31 cellular contexts compared by ENCODE assay signal in genomic region chr9:122202099-122202498, GRCh38. TPM values are rescaled to one million over a fixed set of nuclear protein-coding genes. Genes with fewer than 3 reads are reported as not detected.
"Had no signal": no experiment of that assay in that cellular context is flagged by ENCODE, and none has a peak within 500 bp of the region (broad histone marks: within the 10 kb centered on the region; RNA-seq: fewer than 3 reads in every experiment).

No MANE protein-coding gene starts in this region.

- DNase-seq: activated CD4-positive, alpha-beta T cell treated with anti-CD3 and anti-CD28 coated beads for 48 hours; activated CD4-positive, alpha-beta T cell treated with anti-CD3 and anti-CD28 coated beads, Interleukin-2, amount 50 U/mL, for 4 hours; activated CD4-positive, CD25-positive, alpha-beta regulatory T cell treated with anti-CD3 and anti-CD28 coated beads, Interleukin-2, amount 50 U/mL, for 72 hours; activated CD8-positive, alpha-beta memory T cell treated with anti-CD3 and anti-CD28 coated beads, Interleukin-2, amount 50 U/mL, for 48 hours; activated CD8-positive, alpha-beta T cell treated with anti-CD3 and anti-CD28 coated beads, Interleukin-2, amount 10 ng/mL, durations not matched to agents 7 days and 5 days; activated effector memory CD4-positive, alpha-beta T cell treated with Interleukin-2 at 50 U/mL for 16 hours; activated naive CD4-positive, alpha-beta T cell; activated T-cell treated with anti-CD3 and anti-CD28 coated beads, Interleukin-2, amount 50 U/mL, for 24 hours; body of pancreas; KG1; NCI-H1092; NCI-H1417; NCI-H1930; NCI-H2171 treated with DMSO at 0.1 percent for 48 hours; NCI-H226; NCI-H526; NCI-H82; SHP77 treated with DMSO at 0.1 percent for 48 hours; T-helper 17 cell; T-helper 9 cell had no signal

- ATAC-seq: activated CD8-positive, alpha-beta T cell treated with anti-CD3 and anti-CD28 coated beads, Interleukin-2, amount 10 ng/mL, durations not matched to agents 7 days and 5 days; body of pancreas; T-helper 17 cell; WTC11 had no signal

- H3K9me3 ChIP-seq: body of pancreas, Peyer's patch had no signal

- H3K4me1 Mint-ChIP-seq: activated naive CD4-positive, alpha-beta T cell treated with anti-CD3 and anti-CD28 coated beads, Interleukin-2, amount 50 U/mL, for 24 hours; IgD-negative memory B cell had no signal

- H3K36me3 ChIP-seq: Peyer's patch had no signal

- H3K27ac Mint-ChIP-seq: activated CD8-positive, alpha-beta T cell treated with anti-CD3 and anti-CD28 coated beads, Interleukin-2, amount 10 ng/mL, durations not matched to agents 7 days and 5 days; activated naive CD4-positive, alpha-beta T cell treated with anti-CD3 and anti-CD28 coated beads, Interleukin-2, amount 50 U/mL, for 24 hours; activated T-cell treated with anti-CD3 and anti-CD28 coated beads, Interleukin-2, amount 50 U/mL, for 24 hours; activated T-helper 1 cell treated with anti-CD3 and anti-CD28 coated beads, Interleukin-12 subunit alpha, Interleukin-12 subunit beta, Interleukin-2, Interleukin-4 antibody, amounts not matched to agents 30 ng/mL and 10 ng/mL and 1 ng/mL, durations not matched to agents 14 hours and 24 hours and 36 hours; IgD-negative memory B cell; WTC11 had no signal

- FAIRE-seq: bronchial epithelial cell had no signal

- H3K4me3 ChIP-seq: body of pancreas, Peyer's patch had no signal

- H3K9me3 Mint-ChIP-seq: activated naive CD4-positive, alpha-beta T cell treated with anti-CD3 and anti-CD28 coated beads, Interleukin-2, amount 50 U/mL, for 24 hours; activated T-cell treated with anti-CD3 and anti-CD28 coated beads, Interleukin-2, amount 50 U/mL, for 24 hours; activated T-helper 1 cell treated with anti-CD3 and anti-CD28 coated beads, Interleukin-12 subunit alpha, Interleukin-12 subunit beta, Interleukin-2, Interleukin-4 antibody, amounts not matched to agents 30 ng/mL and 10 ng/mL and 1 ng/mL, durations not matched to agents 14 hours and 24 hours and 36 hours; IgD-negative memory B cell; WTC11 had no signal

- H3K36me3 Mint-ChIP-seq: activated naive CD4-positive, alpha-beta T cell treated with anti-CD3 and anti-CD28 coated beads, Interleukin-2, amount 50 U/mL, for 24 hours; IgD-negative memory B cell; WTC11 had no signal

- H3K27me3 ChIP-seq: body of pancreas, Peyer's patch had no signal

- H3K4me1 ChIP-seq: body of pancreas, Peyer's patch had no signal

- H3K27ac ChIP-seq: body of pancreas, Peyer's patch, RWPE1 had no signal

- H3K4me3 Mint-ChIP-seq: activated CD8-positive, alpha-beta T cell treated with anti-CD3 and anti-CD28 coated beads, Interleukin-2, amount 10 ng/mL, durations not matched to agents 7 days and 5 days; activated naive CD4-positive, alpha-beta T cell treated with anti-CD3 and anti-CD28 coated beads, Interleukin-2, amount 50 U/mL, for 24 hours; activated T-cell treated with anti-CD3 and anti-CD28 coated beads, Interleukin-2, amount 50 U/mL, for 24 hours; activated T-helper 1 cell treated with anti-CD3 and anti-CD28 coated beads, Interleukin-12 subunit alpha, Interleukin-12 subunit beta, Interleukin-2, Interleukin-4 antibody, amounts not matched to agents 30 ng/mL and 10 ng/mL and 1 ng/mL, durations not matched to agents 14 hours and 24 hours and 36 hours; IgD-negative memory B cell; T-helper 17 cell; WTC11 had no signal

RNA-seq across cellular contexts. Expression of gene LHX6, which starts 26.7 kb away (rescaled TPM):
- total RNA-seq: activated CD8-positive, alpha-beta T cell treated with anti-CD3 and anti-CD28 coated beads, Interleukin-2, amount 10 ng/mL, durations not matched to agents 7 days and 5 days; LHCN-M2; T-helper 17 cell had no signal

RNA-seq across cellular contexts. Expression of gene MORN5, which starts 42.4 kb away (rescaled TPM):
- total RNA-seq: activated CD8-positive, alpha-beta T cell treated with anti-CD3 and anti-CD28 coated beads, Interleukin-2, amount 10 ng/mL, durations not matched to agents 7 days and 5 days; activated T-helper 1 cell treated with anti-CD3 and anti-CD28 coated beads, Interleukin-12 subunit alpha, Interleukin-12 subunit beta, Interleukin-2, Interleukin-4 antibody, amounts not matched to agents 30 ng/mL and 10 ng/mL and 1 ng/mL, durations not matched to agents 14 hours and 24 hours and 36 hours; aorta; body of pancreas; bronchial epithelial cell; LHCN-M2; MCF 10A; NCI-H460; Peyer's patch; T-helper 17 cell; WTC11 had no signal
